ENCODE assay signal across 14 cellular contexts in genomic region chr18:8949206-8949605, GRCh38.
DNase-seq lines count a peak whose midpoint lies in the region; ATAC-seq, FAIRE-seq and TF ChIP-seq lines count a peak whose summit lies in the region.
"Had no signal": no experiment of that assay in that cellular context is flagged by ENCODE, and none has a peak within 500 bp of the region (broad histone marks: within the 10 kb centered on the region; RNA-seq: fewer than 3 reads in every experiment).

No MANE protein-coding gene starts in this region.

- H3K9me2 ChIP-seq in PC-3 (replicated peaks; ENCODE audit: low read length), result no peaks in the 10 kb centered on the region

- no peak for TF ChIP-seq POLR2A in breast epithelium (IDR thresholded peaks at IDR 0.05)
- no peak for TF ChIP-seq POLR2A in gastroesophageal sphincter (IDR thresholded peaks at IDR 0.05)

- no peaks in the 10 kb centered on the region for H3K27me3 ChIP-seq in breast epithelium
- no peaks in the 10 kb centered on the region for H3K27me3 ChIP-seq in PC-3 (ENCODE audit: low read length)
- no peaks in the 10 kb centered on the region for H3K27me3 ChIP-seq in gastroesophageal sphincter
- no peaks in the 10 kb centered on the region for H3K27me3 ChIP-seq in ascending aorta
- H3K27me3 ChIP-seq: right lobe of liver had no signal

- peak overlapping the region; percentile 16 for H3K27ac Mint-ChIP-seq in MCF 10A (ENCODE audit: low read depth, unreplicated experiment)
- H3K27ac Mint-ChIP-seq: activated naive CD8-positive, alpha-beta T cell treated with anti-CD3 and anti-CD28 coated beads, Interleukin-2, amount 10 ng/mL, durations not matched to agents 7 days and 5 days had no signal

- peak; percentile 86 for FAIRE-seq in urothelium cell line (lab: Jason Lieb, UNC)

- peaks cover 29% of the 10 kb centered on the region for H3K4me1 Mint-ChIP-seq in MCF 10A (ENCODE audit: insufficient read depth, unreplicated experiment)

- H3K4me3 Mint-ChIP-seq in MCF 10A (ENCODE audit: unreplicated experiment), result no peak overlapping the region
- H3K4me3 Mint-ChIP-seq: activated naive CD8-positive, alpha-beta T cell treated with anti-CD3 and anti-CD28 coated beads, Interleukin-2, amount 10 ng/mL, durations not matched to agents 7 days and 5 days; CD4-positive, CD25-positive, alpha-beta regulatory T cell had no signal

- intact Hi-C loops in MCF 10A (cut with micrococcal nuclease), result no loop called here
- intact Hi-C loops in breast epithelium (cut with DNase I; ENCODE audit: low total_unique reads), result no loop called here
- intact Hi-C loops in PC-3 (cut with micrococcal nuclease), result loop anchor here (5.0 kb wide), 2 partner anchors 33 to 152 kb away; no protein-coding TSS in a partner anchor
- intact Hi-C loops in ascending aorta (cut with DNase I), result no loop called here

- POLR2A ChIA-PET in MCF 10A (lab: Yijun Ruan, JAX) (interaction anchor here (0.6 to 1.6 kb wide), 7 partner anchors 9 to 1013 kb away, joined by 3 to 4 read pairs (median 3); no protein-coding TSS in a partner anchor), PC-3 (lab: Charles Lee; ENCODE audit: unreplicated experiment) (interaction anchor here (0.5 kb wide), 1 partner anchor 15 kb away, joined by 3 read pairs; no protein-coding TSS in a partner anchor)

- DNase-seq in MCF 10A (ENCODE audit: unreplicated experiment) (no peak), breast epithelium (ENCODE audit: low spot score in 2 of 2) (no peak), PC-3 (no peak), urothelium cell line (ENCODE audit: low spot score) (peak; percentile 67), NCI-H2107 treated with DMSO at 0.1 percent for 48 hours (lab: John Stamatoyannopoulos, UW; ENCODE audit: unreplicated experiment) (no peak), NOMO-1 treated with DMSO at 0.1 percent for 48 hours (lab: John Stamatoyannopoulos, UW; ENCODE audit: unreplicated experiment) (no peak), ascending aorta (ENCODE audit: low spot score in 2 of 2) (no peak)
- DNase-seq: activated naive CD8-positive, alpha-beta T cell treated with anti-CD3 and anti-CD28 coated beads, Interleukin-2, amount 10 ng/mL, durations not matched to agents 7 days and 5 days; CD4-positive, CD25-positive, alpha-beta regulatory T cell; right lobe of liver had no signal

- no peak overlapping the region for H3K9ac ChIP-seq in PC-3 (ENCODE audit: low read length)

- H3K36me3 ChIP-seq in breast epithelium, result no peaks in the 10 kb centered on the region
- no peaks in the 10 kb centered on the region; the same call in 1 of the 2 replicates for H3K36me3 ChIP-seq in PC-3 (ENCODE audit: low read depth, low read length)
- H3K36me3 ChIP-seq in gastroesophageal sphincter, result no peaks in the 10 kb centered on the region
- no peaks in the 10 kb centered on the region for H3K36me3 ChIP-seq in ascending aorta
- H3K36me3 ChIP-seq: right lobe of liver had no signal

- peak overlapping the region; percentile 70 for H3K4me2 ChIP-seq in PC-3 (ENCODE audit: low read length)

- no peaks in the 10 kb centered on the region for H3K36me3 Mint-ChIP-seq in MCF 10A (ENCODE audit: insufficient read depth, unreplicated experiment)
- H3K36me3 Mint-ChIP-seq: CD4-positive, CD25-positive, alpha-beta regulatory T cell had no signal

- peak overlapping the region; percentile 62 for H2AFZ ChIP-seq in PC-3 (ENCODE audit: low read length)

- H3F3A ChIP-seq in PC-3 (ENCODE audit: low read length, unreplicated experiment), result peaks cover 15% of the 10 kb centered on the region

- CTCF ChIA-PET in MCF 10A (lab: Yijun Ruan, JAX), result no interaction called here
- CTCF ChIA-PET in PC-3 (lab: Charles Lee), result interaction anchor here (0.5 kb wide), 1 partner anchor 190 kb away, joined by 5 read pairs; no protein-coding TSS in a partner anchor

- no peaks in the 10 kb centered on the region for H3K79me2 ChIP-seq in PC-3 (ENCODE audit: low read length)

- TF ChIP-seq EP300 in gastroesophageal sphincter (IDR thresholded peaks at IDR 0.05), result no peak

- H3K9me3 ChIP-seq in breast epithelium (no peaks in the 10 kb centered on the region), PC-3 (ENCODE audit: low read length) (peaks cover 5% of the 10 kb centered on the region; the same call in 1 of the 2 replicates), gastroesophageal sphincter (no peaks in the 10 kb centered on the region), ascending aorta (no peaks in the 10 kb centered on the region)
- H3K9me3 ChIP-seq: right lobe of liver had no signal

- H4K20me1 ChIP-seq in PC-3 (ENCODE audit: low read length), result no peaks in the 10 kb centered on the region

- TF ChIP-seq CTCF in MCF 10A (IDR thresholded peaks at IDR 0.05; ENCODE audit: unreplicated experiment) (no peak), breast epithelium (IDR thresholded peaks at IDR 0.05) (no peak), PC-3 (conservative IDR thresholded peaks at IDR 0.05; ENCODE audit: low read depth, low read length) (no peak), gastroesophageal sphincter (IDR thresholded peaks at IDR 0.05) (no peak), ascending aorta (IDR thresholded peaks at IDR 0.05) (no peak)

- H3K4me1 ChIP-seq in breast epithelium (no peaks in the 10 kb centered on the region), PC-3 (ENCODE audit: insufficient read depth, low read length) (peaks cover 66% of the 10 kb centered on the region), gastroesophageal sphincter (peaks cover 0 to 11% (median 0%) of the 10 kb centered on the region in 3 donors), ascending aorta (no peaks in the 10 kb centered on the region)
- H3K4me1 ChIP-seq: right lobe of liver had no signal

- ATAC-seq in PC-3 (no peak; the same call in 1 of the 2 replicates), gastroesophageal sphincter (peak; percentile 28)
- ATAC-seq: left lobe of liver had no signal

- H3K4me3 ChIP-seq in breast epithelium (no peak overlapping the region), PC-3 (ENCODE audit: low read length) (peak overlapping the region; percentile 44), gastroesophageal sphincter (no peak overlapping the region), ascending aorta (no peak overlapping the region)
- H3K4me3 ChIP-seq: right lobe of liver had no signal

- WGBS in gastroesophageal sphincter (ENCODE audit: low coverage in 1 of 2), 2 donors, result 19 to 31% methylated on average over 8 to 10 of the region's 13 CpGs

- H3K9me3 Mint-ChIP-seq in MCF 10A (ENCODE audit: unreplicated experiment), result no peaks in the 10 kb centered on the region

- H3K27me3 Mint-ChIP-seq in MCF 10A (ENCODE audit: insufficient read depth, unreplicated experiment), result no peaks in the 10 kb centered on the region
- H3K27me3 Mint-ChIP-seq: activated naive CD8-positive, alpha-beta T cell treated with anti-CD3 and anti-CD28 coated beads, Interleukin-2, amount 10 ng/mL, durations not matched to agents 7 days and 5 days had no signal

- H3K27ac ChIP-seq in breast epithelium (no peak overlapping the region), PC-3 (ENCODE audit: low read length) (peak overlapping the region; percentile 50), gastroesophageal sphincter (peak overlapping the region in 3 of 4 donors; percentile 71 to 90 (median 86)), ascending aorta (no peak overlapping the region)
- H3K27ac ChIP-seq: HL-60, right lobe of liver, VCaP had no signal

- BruUV-seq in MCF 10A (replicated peaks; lab: Mats Ljungman, UMichigan), result no TSS peak
- no TSS peak for BruUV-seq in PC-3 (replicated peaks; lab: Mats Ljungman, UMichigan)

Comparison
In these comparisons a context has a peak if more than half of its experiments do, and no peak if none do; other contexts are left out.
1. H3K27ac ChIP-seq: peak in PC-3 (single experiment) and gastroesophageal sphincter (3 of 4); none in breast epithelium (0 of 2) and ascending aorta (0 of 2).